ENCODE assay signal across 8 cellular contexts in genomic region chr12:132761032-132761910, GRCh38. TPM values are rescaled to one million over a fixed set of nuclear protein-coding genes. Genes with fewer than 3 reads are reported as not detected.
DNase-seq lines count a peak whose midpoint lies in the region; TF ChIP-seq lines count a peak whose summit lies in the region.

ANKLE2 (minus strand) TSS chr12:132761832; CDS start chr12:132761798, 34 bp downstream.

- H3K4me3 ChIP-seq in GM12875 (ENCODE audit: low read depth, low read length) (peak within 1 kb of the TSS; percentile 85), HEK293 (ENCODE audit: low read depth, low read length) (peak within 1 kb of the TSS; percentile 65), coronary artery (peak within 1 kb of the TSS; percentile 99), liver (ENCODE audit: low read depth in 1 of 3, low read length in 3 of 3) (peak within 1 kb of the TSS; percentile 53 to 99 (median 96))

- DNase-seq in MV-4-11 (lab: John Stamatoyannopoulos, UW), result peak; percentile 37
- DNase-seq in activated CD4-positive, alpha-beta T cell treated with anti-CD3 and anti-CD28 coated beads for 48 hours, result peak; percentile 83
- DNase-seq in coronary artery (ENCODE audit: low spot score), result peak; percentile 81
- DNase-seq in stimulated activated CD4-positive, alpha-beta T cell treated with anti-CD3 and anti-CD28 coated beads, Interleukin-4, amount 100 ng/mL, for 4 hours, result peak; percentile 56 to 69
- DNase-seq in medulla oblongata (ENCODE audit: extremely low spot score), result no peak

- H3K27ac ChIP-seq in HEK293 (ENCODE audit: extremely low read depth, low read depth, low read length), result peak within 1 kb of the TSS; percentile 99
- H3K27ac ChIP-seq in coronary artery, result peak within 1 kb of the TSS; percentile 92 to 98
- peak within 1 kb of the TSS; percentile 87 to 94 for H3K27ac ChIP-seq in liver (ENCODE audit: low read depth in 1 of 2, low read length in 2 of 2)

- H3K27me3 ChIP-seq in liver (ENCODE audit: control insufficient read depth in 4 of 4, insufficient read depth in 4 of 4, low read length in 3 of 4), result no peaks in the 10 kb centered on the region

- TF ChIP-seq RAD21 in liver (IDR thresholded peaks at IDR 0.05), result no peak

- H3K4me1 ChIP-seq in HEK293 (ENCODE audit: control insufficient read depth, insufficient read depth, low read length) (peaks cover 4% of the 10 kb centered on the region), liver (ENCODE audit: control insufficient read depth in 4 of 4, insufficient read depth in 4 of 4, low read length in 3 of 4) (peaks cover 3 to 17% (median 11%) of the 10 kb centered on the region in 4 donors)

- no peak for TF ChIP-seq CTCF in GM12875 (IDR thresholded peaks at IDR 0.05; ENCODE audit: borderline replicate concordance, insufficient read depth, low read depth, low read length)
- TF ChIP-seq CTCF in HEK293 (tag by site-specific recombination; IDR thresholded peaks at IDR 0.05), result no peak
- no peak for TF ChIP-seq CTCF in coronary artery (IDR thresholded peaks at IDR 0.05)
- no peak for TF ChIP-seq CTCF in liver (IDR thresholded peaks at IDR 0.05; ENCODE audit: low read depth, low read length, missing input control)

- H3K9me3 ChIP-seq in HEK293 (ENCODE audit: control insufficient read depth, insufficient read depth, low read depth, low read length) (no peaks in the 10 kb centered on the region), liver (ENCODE audit: control insufficient read depth in 4 of 4, low read length in 3 of 4) (no peaks in the 10 kb centered on the region)

- POLR2A ChIA-PET in HEK293 (lab: Yijun Ruan, JAX), result no interaction called here

- peak within 1 kb of the TSS; percentile 76 to 85 for H3K9ac ChIP-seq in liver (ENCODE audit: low read depth in 1 of 2, low read length in 2 of 2)

- H3K36me3 ChIP-seq in HEK293 (ENCODE audit: control insufficient read depth in 2 of 2, insufficient read depth in 1 of 2, low read length in 2 of 2) (peaks cover 4 to 34% of the 10 kb centered on the region in 2 experiments; a peak in 2 of 3 replicates), liver (ENCODE audit: control insufficient read depth in 4 of 4, insufficient read depth in 3 of 4, low read depth in 1 of 4, low read length in 3 of 4) (peaks cover 0 to 2% (median 0%) of the 10 kb centered on the region in 4 donors)

- CTCF ChIA-PET in HEK293 (lab: Yijun Ruan, JAX), result no interaction called here

- WGBS in liver, result under 1% methylated on average over 95 of the region's 95 CpGs

TF ChIP-seq in HEK293, 187 proteins besides CTCF, POLR2A, EP300 and RAD21 (continues in another document):
- peak; percentile 47; the same call in 1 of the 2 replicates for TF ChIP-seq ZBTB11 (tag by site-specific recombination; conservative IDR thresholded peaks at IDR 0.05; ENCODE audit: low read depth)
- TF ChIP-seq KLF9 (tag by site-specific recombination; IDR thresholded peaks at IDR 0.05; ENCODE audit: low read depth), result 0 out of 2 replicates have a peak, but pooled peaks have one; percentile 11
- 0 out of 2 replicates have a peak, but pooled peaks have one; percentile 33 for TF ChIP-seq ZNF639 (tag by site-specific recombination; IDR thresholded peaks at IDR 0.05)
- TF ChIP-seq KLF17 (tag by site-specific recombination; IDR thresholded peaks at IDR 0.05), result 0 out of 2 replicates have a peak, but pooled peaks have one; percentile 24

TF ChIP-seq in liver, 16 proteins besides CTCF, POLR2A, EP300 and RAD21:
- TF ChIP-seq HNF4A (conservative IDR thresholded peaks at IDR 0.05) (no peak), ZBTB33 (IDR thresholded peaks at IDR 0.05) (no peak), FOXA1 (IDR thresholded peaks at IDR 0.05) (no peak), MAX (IDR thresholded peaks at IDR 0.05) (no peak), ATF3 (IDR thresholded peaks at IDR 0.05) (no peak), TAF1 (conservative IDR thresholded peaks at IDR 0.05) (no peak), REST (IDR thresholded peaks at IDR 0.05) (no peak), RXRA (IDR thresholded peaks at IDR 0.05) (no peak), EGR1 (IDR thresholded peaks at IDR 0.05; ENCODE audit: low read depth in 2 of 2) (no peak), SP1 (IDR thresholded peaks at IDR 0.05) (no peak), NR2F2 (IDR thresholded peaks at IDR 0.05) (no peak), YY1 (IDR thresholded peaks at IDR 0.05) (no peak), HNF4G (IDR thresholded peaks at IDR 0.05) (no peak), FOXA2 (IDR thresholded peaks at IDR 0.05) (no peak), GABPA (IDR thresholded peaks at IDR 0.05 in 1 of 2, conservative IDR thresholded peaks at IDR 0.05 in 1 of 2) (no peak), JUND (IDR thresholded peaks at IDR 0.05) (no peak)

RNA-seq across cellular contexts. Expression of gene ANKLE2, which starts in this region (rescaled TPM):
- 10 to 100 TPM; 19.8 to 24.1 TPM for total RNA-seq in liver
- 10 to 100 TPM in 1 of 2 donors, 1 to 10 TPM in 1; 8.4 to 11.1 TPM for polyA plus RNA-seq in liver
